15 cellular contexts compared by ENCODE assay signal in genomic region chr14:77204457-77204796, GRCh38. TPM values are rescaled to one million over a fixed set of nuclear protein-coding genes. Genes with fewer than 3 reads are reported as not detected.
A peak's percentile ranks its signal among the peaks of the same experiment; 100 is the strongest.
DNase-seq lines count a peak whose midpoint lies in the region; ATAC-seq and TF ChIP-seq lines count a peak whose summit lies in the region.
"Had no signal": no experiment of that assay in that cellular context is flagged by ENCODE, and none has a peak within 500 bp of the region (broad histone marks: within the 10 kb centered on the region; RNA-seq: fewer than 3 reads in every experiment).

No MANE protein-coding gene starts in this region.

- no peak overlapping the region for H3T11ph ChIP-seq in H9 (ENCODE audit: low read length)

- TF ChIP-seq CTCF in H9 (conservative IDR thresholded peaks at IDR 0.05) (no peak), nephron progenitor cell (IDR thresholded peaks at IDR 0.05) (no peak), gastrocnemius medialis (IDR thresholded peaks at IDR 0.05 in 4 of 5, conservative IDR thresholded peaks at IDR 0.05 in 1 of 5) (no peak)

- H3K36me3 Mint-ChIP-seq in H9 (ENCODE audit: insufficient read depth in 1 of 3, low read depth in 3 of 3) (no peaks in the 10 kb centered on the region), nephron progenitor cell (ENCODE audit: low read depth) (no peaks in the 10 kb centered on the region)
- H3K36me3 Mint-ChIP-seq: T-cell had no signal

- no peak overlapping the region for H3K56ac ChIP-seq in H9 (ENCODE audit: insufficient read length, low read depth, low read length)

- no peaks in the 10 kb centered on the region for H3K79me2 ChIP-seq in H9 (ENCODE audit: insufficient read depth, low read length)

- H3K9me3 Mint-ChIP-seq in H9 (no peaks in the 10 kb centered on the region; a peak in 1 of 5 replicates), nephron progenitor cell (no peaks in the 10 kb centered on the region)
- H3K9me3 Mint-ChIP-seq: activated CD4-positive, alpha-beta T cell treated with anti-CD3 and anti-CD28 coated beads, Interleukin-2, amount 10 ng/mL, durations not matched to agents 24 days and 14 days; nephron; stimulated activated naive CD8-positive, alpha-beta T cell treated with anti-CD3 and anti-CD28 coated beads, Interleukin-15, Interleukin-2, amounts not matched to agents 100 ng/mL and 50 ng/mL, for 24 hours had no signal

- H3K27me3 ChIP-seq in H9 (ENCODE audit: insufficient read depth, low read length) (no peaks in the 10 kb centered on the region), gastrocnemius medialis (no peaks in the 10 kb centered on the region)

- no peak overlapping the region for H2BK120ac ChIP-seq in H9 (ENCODE audit: low read depth, low read length, poor library complexity, severe bottlenecking)

- H3K27ac ChIP-seq in H9 (ENCODE audit: insufficient read length, low read depth, low read length) (no peak overlapping the region), gastrocnemius medialis (no peak overlapping the region)
- H3K27ac ChIP-seq: left ventricle myocardium inferior had no signal

- TF ChIP-seq POLR2A in gastrocnemius medialis (IDR thresholded peaks at IDR 0.05): no peak

- no peak overlapping the region for H2BK15ac ChIP-seq in H9 (ENCODE audit: low read depth, low read length)

- DNase-seq in H9: no peak
- DNase-seq in NCI-H2081 treated with DMSO at 0.1 percent for 48 hours (lab: John Stamatoyannopoulos, UW): peak; percentile 91
- peak; percentile 91 to 93 for DNase-seq in SHP77 (lab: John Stamatoyannopoulos, UW)
- no peak for DNase-seq in nephron progenitor cell
- no peak for DNase-seq in dedifferentiated amniotic fluid mesenchymal stem cell (ENCODE audit: extremely low spot score)
- no peak for DNase-seq in HT-29 (ENCODE audit: low spot score)
- no peak for DNase-seq in gastrocnemius medialis
- DNase-seq: activated CD4-positive, alpha-beta T cell treated with anti-CD3 and anti-CD28 coated beads, Interleukin-2, amount 10 ng/mL, durations not matched to agents 24 days and 14 days; left ventricle myocardium inferior; OCI-M1; T-cell had no signal

- no peak overlapping the region for H3K18ac ChIP-seq in H9 (ENCODE audit: insufficient read length, low read depth, low read length)

- no peaks in the 10 kb centered on the region for H4K20me1 ChIP-seq in H9 (ENCODE audit: control insufficient read depth, insufficient read depth, insufficient read length)

- H2BK12ac ChIP-seq in H9 (ENCODE audit: insufficient read length, low read depth, low read length): no peak overlapping the region

- no peak overlapping the region for H3K9ac ChIP-seq in H9 (ENCODE audit: extremely low read depth, insufficient read length, low read length)

- H3K4me1 Mint-ChIP-seq in H9 (peaks cover 24 to 34% of the 10 kb centered on the region in 2 experiments), nephron progenitor cell (peaks cover 18% of the 10 kb centered on the region)
- H3K4me1 Mint-ChIP-seq: activated CD4-positive, alpha-beta T cell treated with anti-CD3 and anti-CD28 coated beads, Interleukin-2, amount 10 ng/mL, durations not matched to agents 24 days and 14 days; T-cell had no signal

- no peak overlapping the region for H4K8ac ChIP-seq in H9 (replicated peaks; ENCODE audit: insufficient read length, low read depth, low read length)

- no peak overlapping the region for H3K4me3 Mint-ChIP-seq in H9
- no peak overlapping the region for H3K4me3 Mint-ChIP-seq in nephron progenitor cell
- H3K4me3 Mint-ChIP-seq: activated CD4-positive, alpha-beta T cell treated with anti-CD3 and anti-CD28 coated beads, Interleukin-2, amount 10 ng/mL, durations not matched to agents 24 days and 14 days; nephron; stimulated activated naive CD8-positive, alpha-beta T cell treated with anti-CD3 and anti-CD28 coated beads, Interleukin-15, Interleukin-2, amounts not matched to agents 100 ng/mL and 50 ng/mL, for 24 hours; T-cell had no signal

- H3K9me3 ChIP-seq in H9 (ENCODE audit: control insufficient read depth, low read depth, low read length): no peaks in the 10 kb centered on the region
- no peaks in the 10 kb centered on the region for H3K9me3 ChIP-seq in gastrocnemius medialis
- H3K9me3 ChIP-seq: HAP-1, left ventricle myocardium inferior had no signal

- no peaks in the 10 kb centered on the region for H3K79me1 ChIP-seq in H9 (ENCODE audit: insufficient read depth, low read depth, low read length, poor library complexity, severe bottlenecking)

- H3K4me3 ChIP-seq in gastrocnemius medialis: no peak overlapping the region
- H3K4me3 ChIP-seq: HAP-1, left ventricle myocardium inferior had no signal

- H3K4me2 ChIP-seq in H9 (ENCODE audit: insufficient read depth, insufficient read length, low read length): no peak overlapping the region

- no peak overlapping the region for H3K4ac ChIP-seq in H9 (ENCODE audit: low read depth, low read length)

- H3K23me2 ChIP-seq in H9 (ENCODE audit: insufficient read length, low read depth, low read length, poor library complexity, severe bottlenecking): no peaks in the 10 kb centered on the region

- ATAC-seq in HG02571 (IDR thresholded peaks at IDR 0.05; ENCODE audit: unreplicated experiment): no peak
- ATAC-seq in gastrocnemius medialis: no peak
- ATAC-seq: T-cell had no signal

- no CpG with 5 or more reads among the region's 6 CpGs for WGBS in H9 (ENCODE audit: extremely low coverage, insufficient read length, low lambda C conversion rate)

- H4K91ac ChIP-seq in H9 (ENCODE audit: insufficient read length, low read depth, low read length): no peak overlapping the region

- H3K27ac Mint-ChIP-seq in H9 (peak overlapping the region in 2 of 3 experiments; percentile 44 to 68; a peak in 3 of 7 replicates), nephron progenitor cell (peak overlapping the region; percentile 32)
- H3K27ac Mint-ChIP-seq: activated CD4-positive, alpha-beta T cell treated with anti-CD3 and anti-CD28 coated beads, Interleukin-2, amount 10 ng/mL, durations not matched to agents 24 days and 14 days; nephron; stimulated activated naive CD8-positive, alpha-beta T cell treated with anti-CD3 and anti-CD28 coated beads, Interleukin-15, Interleukin-2, amounts not matched to agents 100 ng/mL and 50 ng/mL, for 24 hours; T-cell had no signal

- no peak overlapping the region for H2BK5ac ChIP-seq in H9 (ENCODE audit: insufficient read length, low read length)

- intact Hi-C loops in gastrocnemius medialis (cut with DNase I; ENCODE audit: low total_unique reads): no loop called here

- no peak overlapping the region for H2BK20ac ChIP-seq in H9 (ENCODE audit: low read depth, low read length, poor library complexity, severe bottlenecking)

- peaks cover 5% of the 10 kb centered on the region; the same call in 1 of the 2 replicates for H3K4me1 ChIP-seq in H9 (ENCODE audit: insufficient read depth, low read length)
- no peaks in the 10 kb centered on the region for H3K4me1 ChIP-seq in gastrocnemius medialis
- H3K4me1 ChIP-seq: HAP-1, left ventricle myocardium inferior had no signal

- H3K27me3 Mint-ChIP-seq in H9 (ENCODE audit: low read depth) (peaks cover under 1% of the 10 kb centered on the region), nephron progenitor cell (ENCODE audit: low read depth, poor library complexity) (peaks cover 37% of the 10 kb centered on the region)

- no peak overlapping the region for H2AK5ac ChIP-seq in H9 (ENCODE audit: insufficient read length, low read length)

- in situ Hi-C loops in gastrocnemius medialis (cut with MboI; ENCODE audit: low sequenced_read_pairs in 4 of 4): no loop called here

- H3K23ac ChIP-seq in H9 (ENCODE audit: insufficient read length, low read depth, low read length): no peak overlapping the region

- H3K36me3 ChIP-seq in gastrocnemius medialis: no peaks in the 10 kb centered on the region
- H3K36me3 ChIP-seq: HAP-1, left ventricle myocardium inferior had no signal

- H4K5ac ChIP-seq in H9 (ENCODE audit: insufficient read length, low read depth, low read length): no peak overlapping the region

- no peak overlapping the region for H3K14ac ChIP-seq in H9 (ENCODE audit: insufficient read depth, low read length)

- no peak overlapping the region for H2AFZ ChIP-seq in H9 (ENCODE audit: low read length)

RNA-seq across cellular contexts. Expression of gene TMEM63C, which starts 22.8 kb away (rescaled TPM):
- 1.7 and 2.2 TPM in 2 replicates for total RNA-seq in H9 (2021)
- total RNA-seq in HT-29 (2014; rRNA removed; shearing (Covaris generic)): 2.5 and 3.1 TPM in 2 replicates
- total RNA-seq in gastrocnemius medialis: under 1 TPM in 2 of 4 donors, not detected in 2; 0.05 TPM

Comparison
In these comparisons a context has a peak if more than half of its experiments do, and no peak if none do; other contexts are left out.
1. DNase-seq: peak in NCI-H2081 treated with DMSO at 0.1 percent for 48 hours (single experiment) and SHP77 (2 of 2); none in H9 (single experiment), nephron progenitor cell (single experiment), dedifferentiated amniotic fluid mesenchymal stem cell (single experiment), HT-29 (single experiment) and gastrocnemius medialis (0 of 2).